In the genomic region with DNA sequence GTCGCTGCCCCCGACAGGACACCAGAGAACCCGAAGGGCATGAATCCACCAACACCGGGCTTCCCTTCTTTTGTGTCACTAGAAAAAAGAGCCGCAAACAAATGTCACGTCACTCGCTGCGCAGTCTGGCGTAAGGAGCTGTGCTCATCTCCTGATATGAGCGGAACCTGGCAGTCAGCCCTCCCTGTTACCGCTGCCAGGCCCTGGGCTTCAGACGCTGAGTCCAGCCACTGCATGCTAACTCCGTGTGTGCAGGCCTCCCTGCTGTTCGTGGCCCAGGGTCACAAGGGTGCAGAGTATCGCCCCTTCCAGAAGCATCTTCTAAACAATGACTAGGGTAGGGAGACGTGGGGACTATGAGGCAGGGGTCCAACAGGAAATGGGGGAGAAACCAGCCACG, we compare ENCODE assay signal across 25 cellular contexts.
DNase-seq lines count a peak whose midpoint lies in the region; ATAC-seq, FAIRE-seq and TF ChIP-seq lines count a peak whose summit lies in the region.
"Had no signal": no experiment of that assay in that cellular context is flagged by ENCODE, and none has a peak within 500 bp of the region (broad histone marks: within the 10 kb centered on the region; RNA-seq: fewer than 3 reads in every experiment).

No MANE protein-coding gene starts in this region.

- no TSS peak for BruUV-seq in HepG2 (replicated peaks; lab: Mats Ljungman, UMichigan)

- no peak overlapping the region for H3K4me2 ChIP-seq in HepG2 (ENCODE audit: low read depth, low read length)
- no peak overlapping the region for H3K4me2 ChIP-seq in fibroblast of lung (ENCODE audit: extremely low read depth, insufficient read depth, low read length)

- H4K20me1 ChIP-seq in HepG2 (ENCODE audit: insufficient read depth, low read length) (no peaks in the 10 kb centered on the region; the same call in none of the 2 replicates), fibroblast of lung (ENCODE audit: control insufficient read depth, extremely low read depth, insufficient read depth, low read length) (no peaks in the 10 kb centered on the region)

- FAIRE-seq in HepG2 (lab: Jason Lieb, UNC), result no peak
- FAIRE-seq: A204.1, H1, small intestine had no signal

- POLR2A ChIA-PET in HepG2 (lab: Yijun Ruan, JAX), result no interaction called here

- intact Hi-C loops in HepG2 (cut with micrococcal nuclease; ENCODE audit: unreplicated experiment) (no loop called here), esophagus muscularis mucosa (cut with DNase I) (no loop called here)

- H3K36me3 ChIP-seq in liver (ENCODE audit: control insufficient read depth in 4 of 4, insufficient read depth in 3 of 4, low read depth in 1 of 4, low read length in 3 of 4) (peaks cover 0 to 3% (median under 1%) of the 10 kb centered on the region in 4 donors), HepG2 (replicated peaks in 1 of 2; ENCODE audit: control insufficient read depth in 1 of 2, insufficient read depth in 2 of 2, low read length in 2 of 2) (peaks cover 45 to 79% of the 10 kb centered on the region in 2 experiments), fibroblast of lung (ENCODE audit: control insufficient read depth, insufficient read depth, low read length) (peaks cover 11% of the 10 kb centered on the region), esophagus muscularis mucosa (peaks cover 25 to 73% (median 45%) of the 10 kb centered on the region in 4 donors)

- H3K9ac ChIP-seq in liver (ENCODE audit: low read depth in 1 of 2, low read length in 2 of 2) (no peak overlapping the region), HepG2 (ENCODE audit: insufficient read depth, low read depth, low read length) (no peak overlapping the region), fibroblast of lung (ENCODE audit: insufficient read depth, low read length) (no peak overlapping the region)

- H3K4me3 ChIP-seq in liver (ENCODE audit: low read depth in 1 of 3, low read length in 3 of 3), result no peak overlapping the region
- H3K4me3 ChIP-seq in HepG2 (replicated peaks in 1 of 3; ENCODE audit: insufficient read depth in 1 of 3, low read depth in 2 of 3, low read length in 3 of 3), result no peak overlapping the region
- H3K4me3 ChIP-seq in fibroblast of lung (replicated peaks in 1 of 4; ENCODE audit: control extremely low read depth in 1 of 4, insufficient read depth in 1 of 4, low read depth in 3 of 4, low read length in 4 of 4), result no peak overlapping the region
- no peak overlapping the region for H3K4me3 ChIP-seq in esophagus muscularis mucosa

- CTCF ChIA-PET in HepG2 (lab: Yijun Ruan, JAX; ENCODE audit: low intra/inter-chr PET ratio, low total read pairs), result no interaction called here

- TF ChIP-seq RAD21 in liver (IDR thresholded peaks at IDR 0.05) (no peak), HepG2 (CRISPR knock-in tag; IDR thresholded peaks at IDR 0.05) (no peak)

- no peaks in the 10 kb centered on the region for H3K79me2 ChIP-seq in HepG2 (ENCODE audit: insufficient read depth, low read length)
- H3K79me2 ChIP-seq in fibroblast of lung (ENCODE audit: control insufficient read depth, insufficient read depth, low read length), result no peaks in the 10 kb centered on the region

- H3K27me3 Mint-ChIP-seq in nephron progenitor cell (ENCODE audit: low read depth, poor library complexity), result no peaks in the 10 kb centered on the region
- H3K27me3 Mint-ChIP-seq: naive B cell; stimulated activated naive CD8-positive, alpha-beta T cell treated with anti-CD3 and anti-CD28 coated beads, Interleukin-15, Interleukin-2, amounts not matched to agents 100 ng/mL and 50 ng/mL, for 24 hours; type B pancreatic cell had no signal

- WGBS in liver, result 86% methylated on average over 17 of the region's 17 CpGs
- WGBS in HepG2 (ENCODE audit: low lambda C conversion rate), result 98% methylated on average over 17 of the region's 17 CpGs
- 87% methylated on average over 17 of the region's 17 CpGs for WGBS in esophagus muscularis mucosa

- TF ChIP-seq POLR2A in HepG2 (IDR thresholded peaks at IDR 0.05; ENCODE audit: insufficient read depth in 1 of 2, low read depth in 2 of 2, low read length in 2 of 2) (no peak), esophagus muscularis mucosa (IDR thresholded peaks at IDR 0.05; ENCODE audit: low read depth) (no peak)

- in situ Hi-C loops in HepG2 (cut with HindIII; ENCODE audit: extremely low pct_ligation_motif_present, low pct_unique_long_range_greater_than_20kb), result no loop called here
- in situ Hi-C loops in GM13977 (cut with MboI; ENCODE audit: low pct_unique_long_range_greater_than_20kb, low sequenced_read_pairs, unreplicated experiment), result loop anchor here (25.0 kb wide), 1 partner anchor 588 kb away; no protein-coding TSS in a partner anchor

- TF ChIP-seq CTCF in liver (IDR thresholded peaks at IDR 0.05; ENCODE audit: low read depth, low read length, missing input control) (no peak), HepG2 (CRISPR knock-in tag; IDR thresholded peaks at IDR 0.05) (no peak), fibroblast of lung (conservative IDR thresholded peaks at IDR 0.05 in 1 of 2, IDR thresholded peaks at IDR 0.05 in 1 of 2; ENCODE audit: low read depth in 1 of 2, low read length in 2 of 2) (no peak), nephron progenitor cell (IDR thresholded peaks at IDR 0.05) (no peak), esophagus muscularis mucosa (IDR thresholded peaks at IDR 0.05) (no peak), GM13977 (IDR thresholded peaks at IDR 0.05; ENCODE audit: extremely low read depth, insufficient read depth, missing control alignments) (no peak)

- H3K9me3 ChIP-seq in liver (ENCODE audit: control insufficient read depth in 4 of 4, low read length in 3 of 4) (no peaks in the 10 kb centered on the region), HepG2 (ENCODE audit: low read length) (no peaks in the 10 kb centered on the region), fibroblast of lung (ENCODE audit: control insufficient read depth, insufficient read depth, low read depth, low read length) (no peaks in the 10 kb centered on the region), esophagus muscularis mucosa (no peaks in the 10 kb centered on the region)

- TF ChIP-seq EP300 in HepG2 (IDR thresholded peaks at IDR 0.05; ENCODE audit: low read depth in 2 of 2, low read length in 2 of 2) (no peak), HepG2 (CRISPR knock-in tag; IDR thresholded peaks at IDR 0.05; ENCODE audit: borderline replicate concordance) (no peak), esophagus muscularis mucosa (IDR thresholded peaks at IDR 0.05) (no peak)

- H3K27me3 ChIP-seq in liver (ENCODE audit: control insufficient read depth in 4 of 4, insufficient read depth in 4 of 4, low read length in 3 of 4) (no peaks in the 10 kb centered on the region), HepG2 (ENCODE audit: control insufficient read depth in 1 of 2, insufficient read depth in 2 of 2, low read length in 2 of 2) (no peaks in the 10 kb centered on the region), fibroblast of lung (ENCODE audit: control insufficient read depth, insufficient read depth, low read length) (no peaks in the 10 kb centered on the region), esophagus muscularis mucosa (no peaks in the 10 kb centered on the region)

- DNase-seq in HepG2 (ENCODE audit: low spot score) (no peak), fibroblast of lung (ENCODE audit: low read depth in 2 of 2) (peak in 1 of 2 donors; percentile 37), nephron progenitor cell (no peak), esophagus muscularis mucosa (ENCODE audit: extremely low spot score) (no peak), GM13977 (ENCODE audit: low spot score) (no peak), DMS53 (lab: John Stamatoyannopoulos, UW) (no peak)
- DNase-seq: activated CD4-positive, alpha-beta T cell treated with anti-CD3 and anti-CD28 coated beads, Interleukin-2, amount 50 U/mL, for 48 hours; amygdala; hypothalamus; islet precursor cell; naive B cell; NCI-H146; NCI-H2171; NCI-H526; RPMI8226; small intestine; WERI-Rb-1 had no signal

- H3K27ac ChIP-seq in liver (ENCODE audit: low read depth in 1 of 2, low read length in 2 of 2) (peak overlapping the region in 1 of 2 donors; percentile 19), HepG2 (ENCODE audit: extremely low read length, insufficient read depth, low read length) (no peak overlapping the region), fibroblast of lung (ENCODE audit: insufficient read depth, low read length) (peak overlapping the region; percentile 17), esophagus muscularis mucosa (replicated peaks in 1 of 4) (no peak overlapping the region)
- H3K27ac ChIP-seq: WERI-Rb-1 had no signal

- no peak overlapping the region for H2AFZ ChIP-seq in HepG2 (ENCODE audit: low read length)
- H2AFZ ChIP-seq in fibroblast of lung (ENCODE audit: low read length), result no peak overlapping the region

- H3K27ac Mint-ChIP-seq in nephron progenitor cell, result peak overlapping the region; percentile 88
- H3K27ac Mint-ChIP-seq: stimulated activated naive CD8-positive, alpha-beta T cell treated with anti-CD3 and anti-CD28 coated beads, Interleukin-15, Interleukin-2, amounts not matched to agents 100 ng/mL and 50 ng/mL, for 24 hours; T-helper 2 cell treated with Interferon-gamma antibody and Interleukin-4, amounts not matched to agents 5 μg/mL and 100 μg/mL, for 36 hours; type B pancreatic cell had no signal

- H3K4me1 Mint-ChIP-seq in nephron progenitor cell, result peaks cover 41% of the 10 kb centered on the region

- peaks cover 44% of the 10 kb centered on the region for H3K36me3 Mint-ChIP-seq in nephron progenitor cell (ENCODE audit: low read depth)

- no peaks in the 10 kb centered on the region for H3K4me1 ChIP-seq in liver (ENCODE audit: control insufficient read depth in 4 of 4, insufficient read depth in 4 of 4, low read length in 3 of 4)
- no peaks in the 10 kb centered on the region for H3K4me1 ChIP-seq in HepG2 (ENCODE audit: insufficient read depth, low read length)
- peaks cover 6% of the 10 kb centered on the region for H3K4me1 ChIP-seq in fibroblast of lung (ENCODE audit: control insufficient read depth, extremely low read depth, insufficient read depth, low read length)
- H3K4me1 ChIP-seq in esophagus muscularis mucosa, result no peaks in the 10 kb centered on the region

- H3K4me3 Mint-ChIP-seq in nephron progenitor cell, result no peak overlapping the region
- H3K4me3 Mint-ChIP-seq: naive B cell; stimulated activated naive CD8-positive, alpha-beta T cell treated with anti-CD3 and anti-CD28 coated beads, Interleukin-15, Interleukin-2, amounts not matched to agents 100 ng/mL and 50 ng/mL, for 24 hours; T-helper 2 cell treated with Interferon-gamma antibody and Interleukin-4, amounts not matched to agents 5 μg/mL and 100 μg/mL, for 36 hours; type B pancreatic cell had no signal

- ATAC-seq in HepG2 (no peak), GM19328 (IDR thresholded peaks at IDR 0.05; ENCODE audit: unreplicated experiment) (no peak)
- ATAC-seq: SK-N-SH treated with all-trans-retinoic acid at 6 μM for 48 hours had no signal

- no peaks in the 10 kb centered on the region for H3K9me3 Mint-ChIP-seq in nephron progenitor cell
- H3K9me3 Mint-ChIP-seq: naive B cell; stimulated activated naive CD8-positive, alpha-beta T cell treated with anti-CD3 and anti-CD28 coated beads, Interleukin-15, Interleukin-2, amounts not matched to agents 100 ng/mL and 50 ng/mL, for 24 hours; T-helper 2 cell treated with Interferon-gamma antibody and Interleukin-4, amounts not matched to agents 5 μg/mL and 100 μg/mL, for 36 hours had no signal

TF ChIP-seq in liver, 16 proteins besides CTCF, POLR2A, EP300 and RAD21 (continues in another document):
- no peak for TF ChIP-seq GABPA (IDR thresholded peaks at IDR 0.05 in 1 of 2, conservative IDR thresholded peaks at IDR 0.05 in 1 of 2)
